ENCODE assay signal across 3 cellular contexts in the genomic region with DNA sequence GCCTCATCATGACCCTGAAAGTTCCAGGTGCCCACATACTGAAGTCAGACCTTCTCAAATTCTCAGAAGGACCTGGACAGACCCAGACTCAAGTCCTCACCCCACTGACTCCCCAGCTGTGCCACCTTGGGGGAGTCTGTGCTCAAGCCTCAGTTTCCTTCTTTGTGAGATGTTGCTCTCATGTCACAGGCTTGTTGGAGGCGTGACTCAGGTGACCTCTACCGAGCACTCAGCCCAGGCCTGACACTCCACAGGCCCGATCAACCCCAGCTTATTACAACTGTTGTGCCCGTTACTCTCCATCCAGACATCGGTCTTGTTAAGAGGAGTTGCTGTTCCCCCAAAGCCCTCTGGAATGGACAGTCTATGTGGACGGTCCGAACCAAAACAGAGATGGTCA.
"Had no signal": no experiment of that assay in that cellular context is flagged by ENCODE, and none has a peak within 500 bp of the region (broad histone marks: within the 10 kb centered on the region; RNA-seq: fewer than 3 reads in every experiment).

No MANE protein-coding gene starts in this region.

- H3K4me3 ChIP-seq: GM12878 had no signal

- ATAC-seq: GM12878 had no signal

- DNase-seq: GDM1, GF-D8 had no signal
